ENCODE assay signal across 10 cellular contexts in the genomic region with DNA sequence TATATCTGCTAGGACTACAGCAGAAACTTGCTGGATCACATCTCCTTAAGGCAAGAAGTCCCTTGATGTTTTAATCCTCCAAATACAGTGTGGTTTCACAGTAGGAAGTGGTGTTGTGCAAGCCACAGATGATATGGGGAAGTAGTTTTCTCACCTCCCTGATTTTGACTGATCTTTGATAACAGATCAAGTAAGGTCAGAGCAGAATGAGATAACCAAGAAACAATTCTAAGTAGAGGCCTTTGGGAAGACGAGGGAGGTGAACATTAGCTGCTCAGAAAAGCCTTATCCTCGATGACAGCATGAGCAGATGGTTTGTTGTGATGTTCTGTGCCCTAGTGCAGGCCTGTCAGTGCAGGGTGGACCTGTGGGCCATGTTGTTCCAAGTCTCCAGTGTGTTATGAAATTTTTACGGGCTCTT.
DNase-seq lines count a peak whose midpoint lies in the region; ATAC-seq, FAIRE-seq and TF ChIP-seq lines count a peak whose summit lies in the region.
"Had no signal": no experiment of that assay in that cellular context is flagged by ENCODE, and none has a peak within 500 bp of the region (broad histone marks: within the 10 kb centered on the region; RNA-seq: fewer than 3 reads in every experiment).

No MANE protein-coding gene starts in this region.

- H2BK20ac ChIP-seq in H1 (ENCODE audit: low read length) = 0 out of 2 replicates have a peak overlapping the region, but pooled peaks have one; percentile 9

- no peak overlapping the region for H3K14ac ChIP-seq in H1 (ENCODE audit: insufficient read length)

- H2AK5ac ChIP-seq in H1 (ENCODE audit: low read depth, low read length) = no peak overlapping the region

- no peak overlapping the region for H4K5ac ChIP-seq in H1 (ENCODE audit: insufficient read length, low read depth, low read length)

- H3K23ac ChIP-seq in H1 (ENCODE audit: insufficient read length) = no peak overlapping the region

- no peaks in the 10 kb centered on the region for H3K27me3 ChIP-seq in GM06990 (replicated peaks; ENCODE audit: control insufficient read depth, insufficient read depth, low read length)
- H3K27me3 ChIP-seq in H1 (replicated peaks in 1 of 4; ENCODE audit: control insufficient read depth in 3 of 4, extremely low read depth in 1 of 4, insufficient read depth in 3 of 4, low read length in 3 of 4) = no peaks in the 10 kb centered on the region
- no peaks in the 10 kb centered on the region for H3K27me3 ChIP-seq in esophagus muscularis mucosa

- TF ChIP-seq CTCF in GM06990 (IDR thresholded peaks at IDR 0.05; ENCODE audit: insufficient read depth, low read length, poor library complexity, severe bottlenecking) (no peak), H1 (IDR thresholded peaks at IDR 0.05; ENCODE audit: control extremely low read depth in 1 of 3, insufficient read depth in 1 of 3, low read depth in 1 of 3, low read length in 3 of 3) (no peak), esophagus muscularis mucosa (IDR thresholded peaks at IDR 0.05) (no peak)

- H3K4ac ChIP-seq in H1 (replicated peaks; ENCODE audit: insufficient read length, low read depth, low read length) = no peak overlapping the region

- TF ChIP-seq RAD21 in H1 (IDR thresholded peaks at IDR 0.05 in 1 of 2, conservative IDR thresholded peaks at IDR 0.05 in 1 of 2; ENCODE audit: low read depth in 2 of 2, low read length in 2 of 2) = no peak

- H3K4me3 Mint-ChIP-seq in natural killer cell treated with Interleukin-12 subunit alpha and Interleukin-12 subunit beta and Interleukin-15 and Interleukin-18, amount 100 ng/mL, for 72 hours = peak overlapping the region; percentile 62

- no peaks in the 10 kb centered on the region for H3K36me3 Mint-ChIP-seq in natural killer cell treated with Interleukin-12 subunit alpha and Interleukin-12 subunit beta and Interleukin-15 and Interleukin-18, amount 100 ng/mL, for 72 hours

- peak overlapping the region; percentile 86; the same call in 1 of the 2 replicates for H2BK5ac ChIP-seq in H1 (ENCODE audit: low read depth, low read length)

- FAIRE-seq in H1 (lab: Jason Lieb, UNC) = no peak

- no peak overlapping the region for H3K56ac ChIP-seq in H1 (replicated peaks; ENCODE audit: insufficient read length, low read depth, low read length)

- no peak overlapping the region for H3K18ac ChIP-seq in H1 (ENCODE audit: extremely low read depth, low read length)

- POLR2A ChIA-PET in H1 (lab: Charles Lee; ENCODE audit: partially characterized antibody) = interaction anchor here (1.3 kb wide), 1 partner anchor 22 kb away, joined by 3 read pairs; no protein-coding TSS in a partner anchor

- DNase-seq in GM06990 (ENCODE audit: extremely low read depth, insufficient read length) (peak; percentile 5), NCI-H460 (ENCODE audit: extremely low read depth, low read depth) (peak; percentile 22), H1 (ENCODE audit: low read depth in 1 of 2, low spot score in 2 of 2) (no peak), esophagus muscularis mucosa (ENCODE audit: extremely low spot score) (no peak)
- no peak for DNase-seq in natural killer cell treated with Interleukin-12 subunit alpha and Interleukin-12 subunit beta and Interleukin-15 and Interleukin-18, amount 100 ng/mL, for 72 hours (ENCODE audit: low spot score)
- DNase-seq: NCI-H2171; stimulated activated CD4-positive, alpha-beta T cell treated with anti-CD3 and anti-CD28 coated beads, Interleukin-12 subunit alpha, Interleukin-12 subunit beta, amount 100 ng/mL, for 4 hours; SW 1271 had no signal

- H3K79me2 ChIP-seq in H1 (ENCODE audit: control insufficient read depth in 1 of 2, insufficient read depth in 2 of 2, low read length in 2 of 2) = no peaks in the 10 kb centered on the region

- no peaks in the 10 kb centered on the region for H3K9me3 Mint-ChIP-seq in natural killer cell treated with Interleukin-12 subunit alpha and Interleukin-12 subunit beta and Interleukin-15 and Interleukin-18, amount 100 ng/mL, for 72 hours

- H2BK120ac ChIP-seq in H1 (replicated peaks; ENCODE audit: low read depth, low read length) = no peak overlapping the region

- peak; percentile 56 to 66 for ATAC-seq in natural killer cell treated with Interleukin-12 subunit alpha and Interleukin-12 subunit beta and Interleukin-15 and Interleukin-18, amount 100 ng/mL, for 72 hours
- no peak for ATAC-seq in GM21786 (IDR thresholded peaks at IDR 0.05; ENCODE audit: unreplicated experiment)
- no peak for ATAC-seq in HG02763 (IDR thresholded peaks at IDR 0.05; ENCODE audit: unreplicated experiment)

- 97% methylated on average over 3 of the region's 3 CpGs; no CpG with 5 or more reads in 1 of the 2 experiments for WGBS in H1 (ENCODE audit: extremely low coverage in 1 of 2, insufficient coverage in 1 of 2, insufficient read length in 1 of 2, insufficient replicate concordance in 2 of 2, low coverage in 1 of 2, low lambda C conversion rate in 2 of 2, missing lambda C conversion rate in 1 of 2), 2 experiments
- 62% methylated on average over 3 of the region's 3 CpGs for WGBS in esophagus muscularis mucosa

- H3K27ac Mint-ChIP-seq in natural killer cell treated with Interleukin-12 subunit alpha and Interleukin-12 subunit beta and Interleukin-15 and Interleukin-18, amount 100 ng/mL, for 72 hours = peak overlapping the region; percentile 7 to 76

- H3K4me1 Mint-ChIP-seq in natural killer cell treated with Interleukin-12 subunit alpha and Interleukin-12 subunit beta and Interleukin-15 and Interleukin-18, amount 100 ng/mL, for 72 hours (ENCODE audit: low read depth in 2 of 2) = peaks cover 9 to 13% of the 10 kb centered on the region in 2 donors

- H4K91ac ChIP-seq in H1 (replicated peaks; ENCODE audit: insufficient read length, low read length) = peak overlapping the region; percentile 61

- H3K23me2 ChIP-seq in H1 (ENCODE audit: low read depth, low read length) = no peaks in the 10 kb centered on the region

- 0 out of 4 replicates have a peak overlapping the region, but pooled peaks of 1 of the 2 experiments have one; percentile 11 for H3K4me2 ChIP-seq in H1 (ENCODE audit: insufficient read depth in 1 of 2, low read depth in 2 of 2, low read length in 2 of 2)

- no peak overlapping the region for H3K27ac ChIP-seq in H1 (ENCODE audit: low read depth, low read length)
- H3K27ac ChIP-seq in esophagus muscularis mucosa (replicated peaks in 1 of 4) = no peak overlapping the region

- H3K4me1 ChIP-seq in H1 (replicated peaks in 1 of 4; ENCODE audit: control insufficient read depth in 3 of 4, insufficient read depth in 4 of 4, low read length in 3 of 4) (peaks cover 0 to 3% (median 0%) of the 10 kb centered on the region in 4 experiments; a peak in 1 of 7 replicates), esophagus muscularis mucosa (no peaks in the 10 kb centered on the region)

- TF ChIP-seq EP300 in H1 (IDR thresholded peaks at IDR 0.05; ENCODE audit: borderline replicate concordance in 1 of 2, low read depth in 2 of 2, low read length in 2 of 2) (no peak), esophagus muscularis mucosa (IDR thresholded peaks at IDR 0.05) (no peak)

- H3K36me3 ChIP-seq in GM06990 (ENCODE audit: control insufficient read depth, insufficient read depth, low read length) (no peaks in the 10 kb centered on the region), H1 (ENCODE audit: control insufficient read depth in 2 of 4, insufficient read depth in 4 of 4, low read length in 3 of 4) (no peaks in the 10 kb centered on the region; a peak in 1 of 8 replicates), esophagus muscularis mucosa (peaks cover 16 to 39% (median 28%) of the 10 kb centered on the region in 4 donors)

- H3K79me1 ChIP-seq in H1 (ENCODE audit: low read depth, low read length) = no peaks in the 10 kb centered on the region

- intact Hi-C loops in esophagus muscularis mucosa (cut with DNase I) = no loop called here

- peaks cover 0 to 4% of the 10 kb centered on the region in 2 donors for H3K27me3 Mint-ChIP-seq in natural killer cell treated with Interleukin-12 subunit alpha and Interleukin-12 subunit beta and Interleukin-15 and Interleukin-18, amount 100 ng/mL, for 72 hours

- H3K9me3 ChIP-seq in H1 (ENCODE audit: insufficient read depth in 2 of 2, low read depth in 1 of 2, low read length in 1 of 2) (no peaks in the 10 kb centered on the region), esophagus muscularis mucosa (no peaks in the 10 kb centered on the region)

- H4K20me1 ChIP-seq in H1 (replicated peaks in 1 of 2; ENCODE audit: control insufficient read depth in 1 of 2, insufficient read depth in 2 of 2, low read length in 2 of 2) = no peaks in the 10 kb centered on the region

- H2AFZ ChIP-seq in H1 (ENCODE audit: low read length) = no peak overlapping the region

- no peak overlapping the region for H3K9ac ChIP-seq in H1 (replicated peaks in 1 of 4; ENCODE audit: extremely low read depth in 1 of 4, low read depth in 3 of 4, low read length in 3 of 4)

- H4K8ac ChIP-seq in H1 (ENCODE audit: extremely low read depth, insufficient read depth, low read length) = no peak overlapping the region

- H2BK12ac ChIP-seq in H1 (ENCODE audit: low read depth, low read length) = peak overlapping the region; percentile 82

- 0 out of 2 replicates have a peak overlapping the region, but pooled peaks have one; percentile 29 for H2BK15ac ChIP-seq in H1 (ENCODE audit: low read length)

- TF ChIP-seq POLR2A in H1 (IDR thresholded peaks at IDR 0.05; ENCODE audit: control extremely low read depth in 1 of 2, low read depth in 2 of 2, low read length in 2 of 2) = no peak
- no peak for TF ChIP-seq POLR2A in esophagus muscularis mucosa (IDR thresholded peaks at IDR 0.05; ENCODE audit: low read depth)

- no peak overlapping the region for H3K4me3 ChIP-seq in GM06990 (replicated peaks; ENCODE audit: low read depth, low read length)
- no peak overlapping the region for H3K4me3 ChIP-seq in H1 (ENCODE audit: extremely low read depth in 1 of 4, insufficient read depth in 2 of 4, low read depth in 3 of 4, low read length in 4 of 4)
- no peak overlapping the region for H3K4me3 ChIP-seq in esophagus muscularis mucosa

- CTCF ChIA-PET in H1 (lab: Charles Lee; ENCODE audit: partially characterized antibody) = interaction anchor here (1.1 to 1.3 kb wide), 2 partner anchors 47 to 57 kb away, joined by 3 read pairs; no protein-coding TSS in a partner anchor

TF ChIP-seq in H1, 55 proteins besides CTCF, POLR2A, EP300 and RAD21:
- 0 out of 2 replicates have a peak, but pooled peaks have one; percentile 2 for TF ChIP-seq CEBPB (IDR thresholded peaks at IDR 0.05; ENCODE audit: low read depth, low read length)
- TF ChIP-seq, protein P1, sequence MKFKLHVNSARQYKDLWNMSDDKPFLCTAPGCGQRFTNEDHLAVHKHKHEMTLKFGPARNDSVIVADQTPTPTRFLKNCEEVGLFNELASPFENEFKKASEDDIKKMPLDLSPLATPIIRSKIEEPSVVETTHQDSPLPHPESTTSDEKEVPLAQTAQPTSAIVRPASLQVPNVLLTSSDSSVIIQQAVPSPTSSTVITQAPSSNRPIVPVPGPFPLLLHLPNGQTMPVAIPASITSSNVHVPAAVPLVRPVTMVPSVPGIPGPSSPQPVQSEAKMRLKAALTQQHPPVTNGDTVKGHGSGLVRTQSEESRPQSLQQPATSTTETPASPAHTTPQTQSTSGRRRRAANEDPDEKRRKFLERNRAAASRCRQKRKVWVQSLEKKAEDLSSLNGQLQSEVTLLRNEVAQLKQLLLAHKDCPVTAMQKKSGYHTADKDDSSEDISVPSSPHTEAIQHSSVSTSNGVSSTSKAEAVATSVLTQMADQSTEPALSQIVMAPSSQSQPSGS (IDR thresholded peaks at IDR 0.05; ENCODE audit: low read length) = no peak

Comparison
In these comparisons a context has a peak if more than half of its experiments do, and no peak if none do; other contexts are left out.
1. DNase-seq: peak in GM06990 (single experiment) and NCI-H460 (single experiment); none in H1 (0 of 2), natural killer cell treated with Interleukin-12 subunit alpha and Interleukin-12 subunit beta and Interleukin-15 and Interleukin-18, amount 100 ng/mL, for 72 hours (single experiment) and esophagus muscularis mucosa (single experiment).
2. ATAC-seq: peak in natural killer cell treated with Interleukin-12 subunit alpha and Interleukin-12 subunit beta and Interleukin-15 and Interleukin-18, amount 100 ng/mL, for 72 hours (2 of 2); none in GM21786 (single experiment) and HG02763 (single experiment).